In the genomic region with DNA sequence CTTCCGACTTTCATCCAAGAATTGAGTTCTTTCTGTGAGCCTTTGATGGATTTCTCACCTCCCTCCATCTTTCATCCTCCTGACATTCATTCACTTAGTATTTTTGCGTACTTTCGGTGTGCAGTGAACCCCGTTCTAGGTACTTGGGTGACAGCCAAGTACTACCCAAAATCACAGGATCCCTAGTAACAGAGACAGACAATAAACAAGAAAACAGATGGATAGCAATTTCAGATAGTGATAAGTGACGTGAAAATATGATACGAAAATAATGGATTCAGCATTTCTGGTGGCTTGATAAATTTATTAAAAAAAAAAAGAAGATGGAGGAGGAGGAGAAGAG, we compare ENCODE assay signal across 8 cellular contexts. TPM values are rescaled to one million over a fixed set of nuclear protein-coding genes. Genes with fewer than 3 reads are reported as not detected.
DNase-seq lines count a peak whose midpoint lies in the region; ATAC-seq, FAIRE-seq and TF ChIP-seq lines count a peak whose summit lies in the region.

No MANE protein-coding gene starts in this region.

- H3K27ac ChIP-seq in C4-2B (peak overlapping the region; percentile 59; the same call in 1 of the 2 replicates), astrocyte (ENCODE audit: low read depth, low read length) (no peak overlapping the region)

- H3K27ac Mint-ChIP-seq in astrocyte (ENCODE audit: unreplicated experiment) = peak overlapping the region; percentile 85

- H3K4me3 Mint-ChIP-seq in astrocyte (ENCODE audit: unreplicated experiment) = peak overlapping the region; percentile 86

- DNase-seq in astrocyte (ENCODE audit: low read depth) (no peak), mucosa of descending colon (no peak), dedifferentiated amniotic fluid mesenchymal stem cell (ENCODE audit: extremely low spot score) (no peak), cortex of kidney (lab: John Stamatoyannopoulos, UW) (no peak)

- H3K4me1 ChIP-seq in astrocyte (ENCODE audit: insufficient read depth, low read length) (peaks cover 6% of the 10 kb centered on the region), mucosa of descending colon (ENCODE audit: low read depth) (no peaks in the 10 kb centered on the region)

- H3K9ac ChIP-seq in astrocyte (ENCODE audit: low read length) = peak overlapping the region; percentile 90

- TF ChIP-seq CTCF in C4-2B (conservative IDR thresholded peaks at IDR 0.05) (no peak), astrocyte (IDR thresholded peaks at IDR 0.05; ENCODE audit: insufficient read depth, low read depth, low read length) (no peak), mucosa of descending colon (IDR thresholded peaks at IDR 0.05) (no peak)

- peak overlapping the region; percentile 85 for H2AFZ ChIP-seq in astrocyte (ENCODE audit: low read depth, low read length)

- no peaks in the 10 kb centered on the region for H3K9me3 Mint-ChIP-seq in astrocyte (ENCODE audit: unreplicated experiment)

- H3K36me3 Mint-ChIP-seq in astrocyte (ENCODE audit: low read depth, unreplicated experiment) = no peaks in the 10 kb centered on the region

- H3K79me2 ChIP-seq in astrocyte (ENCODE audit: insufficient read depth, low read length) = peaks cover 38% of the 10 kb centered on the region

- TF ChIP-seq POLR2A in GM18505 (IDR thresholded peaks at IDR 0.05; ENCODE audit: borderline replicate concordance, extremely low read depth, insufficient read depth, insufficient read length) = no peak

- ATAC-seq in HG02642 (IDR thresholded peaks at IDR 0.05; ENCODE audit: poor library complexity, unreplicated experiment) = peak; percentile 6
- ATAC-seq in mucosa of descending colon = no peak
- ATAC-seq in HG03521 (IDR thresholded peaks at IDR 0.05; ENCODE audit: unreplicated experiment) = no peak
- no peak for ATAC-seq in GM18505 (IDR thresholded peaks at IDR 0.05; ENCODE audit: unreplicated experiment)

- intact Hi-C loops in mucosa of descending colon (cut with DNase I, micrococcal nuclease) = loop anchor here in 1 of 2 donors (10.0 kb wide), 1 partner anchor 172 kb away; no protein-coding TSS in a partner anchor

- peak overlapping the region; percentile 94 for H3K4me2 ChIP-seq in astrocyte (ENCODE audit: low read length)

- H3K9me3 ChIP-seq in astrocyte (ENCODE audit: insufficient read depth, low read depth, low read length) (no peaks in the 10 kb centered on the region), mucosa of descending colon (no peaks in the 10 kb centered on the region)

- H3K36me3 ChIP-seq in astrocyte (ENCODE audit: insufficient read depth, low read length) (no peaks in the 10 kb centered on the region), mucosa of descending colon (ENCODE audit: low read depth) (no peaks in the 10 kb centered on the region)

- peaks cover 6% of the 10 kb centered on the region for H3K4me1 Mint-ChIP-seq in astrocyte (ENCODE audit: low read depth, unreplicated experiment)

- no peak for FAIRE-seq in astrocyte (lab: Jason Lieb, UNC)

- H3K27me3 ChIP-seq in astrocyte (ENCODE audit: insufficient read depth, low read length) = no peaks in the 10 kb centered on the region

- H3K27me3 Mint-ChIP-seq in astrocyte (ENCODE audit: low read depth, unreplicated experiment) = no peaks in the 10 kb centered on the region

- H3K4me3 ChIP-seq in astrocyte (ENCODE audit: insufficient read depth, low read depth, low read length) (peak overlapping the region; percentile 98), mucosa of descending colon (peak overlapping the region; percentile 97)

- peaks cover 31% of the 10 kb centered on the region for H4K20me1 ChIP-seq in astrocyte (ENCODE audit: insufficient read depth, low read length)

RNA-seq across cellular contexts. Expression of a gene that starts 0.3 kb away (rescaled TPM):
- 52.2 and 53.6 TPM in 2 replicates for total RNA-seq in astrocyte
- 10 to 100 TPM; 40.7 to 58.5 (median 48.4) TPM for total RNA-seq in mucosa of descending colon
